Comparison of ENCODE assay signal across 2 cellular contexts in the genomic region with DNA sequence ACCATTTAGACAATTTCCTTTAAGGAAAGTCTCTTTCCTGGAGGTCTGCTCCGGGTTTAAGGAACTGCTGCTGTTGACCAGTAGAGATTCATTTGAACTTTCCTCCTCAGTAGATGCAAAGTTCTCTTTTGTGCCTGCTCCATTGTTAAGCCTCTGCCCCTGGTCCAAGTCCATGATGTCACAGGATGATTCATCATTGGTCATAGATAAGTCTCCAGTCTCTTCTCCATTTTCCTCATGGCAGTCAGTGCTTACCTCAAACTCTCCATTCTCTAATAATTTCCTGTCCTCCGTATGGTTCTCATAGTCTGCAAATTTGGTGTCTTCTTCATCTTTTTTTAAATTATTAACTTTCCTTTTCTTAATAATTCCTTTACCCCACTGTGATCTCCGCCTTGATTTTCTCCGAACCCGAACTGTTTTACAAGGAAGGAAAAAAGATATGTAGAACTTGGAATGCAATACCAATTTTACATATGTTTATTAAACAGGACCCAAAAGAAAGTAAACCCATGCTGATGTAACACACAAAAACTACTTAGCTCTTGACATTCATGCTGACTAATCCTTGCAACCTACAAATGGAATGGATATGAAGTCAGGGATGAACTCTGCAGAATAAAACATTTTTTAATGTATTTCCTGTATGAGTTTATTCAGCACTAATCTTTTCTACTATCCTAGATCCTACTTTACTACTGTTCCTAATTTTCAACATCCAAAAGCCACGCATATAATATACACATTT.
TF ChIP-seq lines count a peak whose summit lies in the region.

No MANE protein-coding gene starts in this region.

TF ChIP-seq in IMR-90, 13 proteins besides CTCF, POLR2A, EP300 and RAD21:
- TF ChIP-seq RCOR1 (IDR thresholded peaks at IDR 0.05; ENCODE audit: insufficient replicate concordance, low read length): no peak
- no peak for TF ChIP-seq MXI1 (IDR thresholded peaks at IDR 0.05; ENCODE audit: borderline replicate concordance, low read depth, low read length)
- TF ChIP-seq NFE2L2 (IDR thresholded peaks at IDR 0.05; ENCODE audit: low read depth, low read length): peak; percentile 23; the same call in 1 of the 2 replicates
- no peak for TF ChIP-seq BHLHE40 (IDR thresholded peaks at IDR 0.05; ENCODE audit: low read depth, low read length)
- TF ChIP-seq CEBPB (IDR thresholded peaks at IDR 0.05; ENCODE audit: low read depth, low read length): peak; percentile 74
- no peak for TF ChIP-seq MAZ (IDR thresholded peaks at IDR 0.05; ENCODE audit: borderline replicate concordance, low read depth, low read length)
- TF ChIP-seq FOS (IDR thresholded peaks at IDR 0.05; ENCODE audit: low read depth, low read length): peak; percentile 76
- TF ChIP-seq, protein P1, sequence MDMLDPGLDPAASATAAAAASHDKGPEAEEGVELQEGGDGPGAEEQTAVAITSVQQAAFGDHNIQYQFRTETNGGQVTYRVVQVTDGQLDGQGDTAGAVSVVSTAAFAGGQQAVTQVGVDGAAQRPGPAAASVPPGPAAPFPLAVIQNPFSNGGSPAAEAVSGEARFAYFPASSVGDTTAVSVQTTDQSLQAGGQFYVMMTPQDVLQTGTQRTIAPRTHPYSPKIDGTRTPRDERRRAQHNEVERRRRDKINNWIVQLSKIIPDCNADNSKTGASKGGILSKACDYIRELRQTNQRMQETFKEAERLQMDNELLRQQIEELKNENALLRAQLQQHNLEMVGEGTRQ (IDR thresholded peaks at IDR 0.05; ENCODE audit: low read depth, low read length): no peak
- TF ChIP-seq, protein P2, sequence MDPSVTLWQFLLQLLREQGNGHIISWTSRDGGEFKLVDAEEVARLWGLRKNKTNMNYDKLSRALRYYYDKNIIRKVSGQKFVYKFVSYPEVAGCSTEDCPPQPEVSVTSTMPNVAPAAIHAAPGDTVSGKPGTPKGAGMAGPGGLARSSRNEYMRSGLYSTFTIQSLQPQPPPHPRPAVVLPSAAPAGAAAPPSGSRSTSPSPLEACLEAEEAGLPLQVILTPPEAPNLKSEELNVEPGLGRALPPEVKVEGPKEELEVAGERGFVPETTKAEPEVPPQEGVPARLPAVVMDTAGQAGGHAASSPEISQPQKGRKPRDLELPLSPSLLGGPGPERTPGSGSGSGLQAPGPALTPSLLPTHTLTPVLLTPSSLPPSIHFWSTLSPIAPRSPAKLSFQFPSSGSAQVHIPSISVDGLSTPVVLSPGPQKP (IDR thresholded peaks at IDR 0.05; ENCODE audit: borderline replicate concordance, low read depth, low read length): no peak
- no peak for TF ChIP-seq CHD1 (IDR thresholded peaks at IDR 0.05; ENCODE audit: low read depth, low read length)
- TF ChIP-seq MAFK (IDR thresholded peaks at IDR 0.05; ENCODE audit: low read depth, low read length): peak; percentile 42; the same call in 1 of the 2 replicates

TF ChIP-seq in HepG2, 621 proteins besides CTCF, POLR2A, EP300 and RAD21 (continues in another document):
- TF ChIP-seq ZBTB21 (CRISPR knock-in tag; IDR thresholded peaks at IDR 0.05) (peak; percentile 89), ZNF776 (CRISPR knock-in tag; IDR thresholded peaks at IDR 0.05) (no peak), GABPB1 (CRISPR knock-in tag; IDR thresholded peaks at IDR 0.05) (no peak), NR2C2 (CRISPR knock-in tag; IDR thresholded peaks at IDR 0.05; ENCODE audit: borderline replicate concordance) (no peak), ZNF530 (CRISPR knock-in tag; IDR thresholded peaks at IDR 0.05; ENCODE audit: low read depth) (no peak), ZNF646 (CRISPR knock-in tag; IDR thresholded peaks at IDR 0.05) (no peak), ARID3A (IDR thresholded peaks at IDR 0.05; ENCODE audit: low read depth, low read length) (no peak), SNAPC5 (CRISPR knock-in tag; IDR thresholded peaks at IDR 0.05; ENCODE audit: borderline replicate concordance) (no peak), HOMEZ (CRISPR knock-in tag; IDR thresholded peaks at IDR 0.05; ENCODE audit: low read depth) (peak; percentile 77; the same call in 1 of the 2 replicates), STAT5B (CRISPR knock-in tag; IDR thresholded peaks at IDR 0.05) (no peak), FOSL2 (CRISPR knock-in tag; IDR thresholded peaks at IDR 0.05) (peak; percentile 88), SOX5 (CRISPR knock-in tag; IDR thresholded peaks at IDR 0.05; ENCODE audit: borderline replicate concordance) (peak; percentile 27; the same call in 1 of the 2 replicates), SOX6 (IDR thresholded peaks at IDR 0.05) (no peak), SOX6 (CRISPR knock-in tag; IDR thresholded peaks at IDR 0.05) (peak; percentile 26; the same call in 1 of the 2 replicates), ZBTB7A (CRISPR knock-in tag; IDR thresholded peaks at IDR 0.05) (no peak), CREB1 (IDR thresholded peaks at IDR 0.05) (peak; percentile 82), CREB1 (CRISPR knock-in tag; IDR thresholded peaks at IDR 0.05) (peak; percentile 66), SOX13 (IDR thresholded peaks at IDR 0.05) (no peak), SOX13 (CRISPR knock-in tag; conservative IDR thresholded peaks at IDR 0.05 in 1 of 2, IDR thresholded peaks at IDR 0.05 in 1 of 2) (peak in 1 of 2 experiments; percentile 38; a peak in 1 of 4 replicates), CAMTA2 (CRISPR knock-in tag; IDR thresholded peaks at IDR 0.05; ENCODE audit: borderline replicate concordance) (no peak), MBNL3 (CRISPR knock-in tag; conservative IDR thresholded peaks at IDR 0.05) (no peak)
- TF ChIP-seq, protein P3, sequence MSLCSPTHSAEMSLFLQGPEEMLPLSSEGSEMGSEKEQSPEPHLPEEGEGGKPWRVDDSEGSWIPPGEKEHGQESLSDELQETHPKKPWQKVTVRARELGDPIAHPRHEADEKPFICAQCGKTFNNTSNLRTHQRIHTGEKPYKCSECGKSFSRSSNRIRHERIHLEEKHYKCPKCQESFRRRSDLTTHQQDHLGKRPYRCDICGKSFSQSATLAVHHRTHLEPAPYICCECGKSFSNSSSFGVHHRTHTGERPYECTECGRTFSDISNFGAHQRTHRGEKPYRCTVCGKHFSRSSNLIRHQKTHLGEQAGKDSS (CRISPR knock-in tag; IDR thresholded peaks at IDR 0.05; ENCODE audit: borderline replicate concordance, low read depth): no peak
- TF ChIP-seq, protein P4, sequence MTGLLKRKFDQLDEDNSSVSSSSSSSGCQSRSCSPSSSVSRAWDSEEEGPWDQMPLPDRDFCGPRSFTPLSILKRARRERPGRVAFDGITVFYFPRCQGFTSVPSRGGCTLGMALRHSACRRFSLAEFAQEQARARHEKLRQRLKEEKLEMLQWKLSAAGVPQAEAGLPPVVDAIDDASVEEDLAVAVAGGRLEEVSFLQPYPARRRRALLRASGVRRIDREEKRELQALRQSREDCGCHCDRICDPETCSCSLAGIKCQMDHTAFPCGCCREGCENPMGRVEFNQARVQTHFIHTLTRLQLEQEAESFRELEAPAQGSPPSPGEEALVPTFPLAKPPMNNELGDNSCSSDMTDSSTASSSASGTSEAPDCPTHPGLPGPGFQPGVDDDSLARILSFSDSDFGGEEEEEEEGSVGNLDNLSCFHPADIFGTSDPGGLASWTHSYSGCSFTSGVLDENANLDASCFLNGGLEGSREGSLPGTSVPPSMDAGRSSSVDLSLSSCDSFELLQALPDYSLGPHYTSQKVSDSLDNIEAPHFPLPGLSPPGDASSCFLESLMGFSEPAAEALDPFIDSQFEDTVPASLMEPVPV (CRISPR knock-in tag; IDR thresholded peaks at IDR 0.05): no peak
- TF ChIP-seq, protein P5, sequence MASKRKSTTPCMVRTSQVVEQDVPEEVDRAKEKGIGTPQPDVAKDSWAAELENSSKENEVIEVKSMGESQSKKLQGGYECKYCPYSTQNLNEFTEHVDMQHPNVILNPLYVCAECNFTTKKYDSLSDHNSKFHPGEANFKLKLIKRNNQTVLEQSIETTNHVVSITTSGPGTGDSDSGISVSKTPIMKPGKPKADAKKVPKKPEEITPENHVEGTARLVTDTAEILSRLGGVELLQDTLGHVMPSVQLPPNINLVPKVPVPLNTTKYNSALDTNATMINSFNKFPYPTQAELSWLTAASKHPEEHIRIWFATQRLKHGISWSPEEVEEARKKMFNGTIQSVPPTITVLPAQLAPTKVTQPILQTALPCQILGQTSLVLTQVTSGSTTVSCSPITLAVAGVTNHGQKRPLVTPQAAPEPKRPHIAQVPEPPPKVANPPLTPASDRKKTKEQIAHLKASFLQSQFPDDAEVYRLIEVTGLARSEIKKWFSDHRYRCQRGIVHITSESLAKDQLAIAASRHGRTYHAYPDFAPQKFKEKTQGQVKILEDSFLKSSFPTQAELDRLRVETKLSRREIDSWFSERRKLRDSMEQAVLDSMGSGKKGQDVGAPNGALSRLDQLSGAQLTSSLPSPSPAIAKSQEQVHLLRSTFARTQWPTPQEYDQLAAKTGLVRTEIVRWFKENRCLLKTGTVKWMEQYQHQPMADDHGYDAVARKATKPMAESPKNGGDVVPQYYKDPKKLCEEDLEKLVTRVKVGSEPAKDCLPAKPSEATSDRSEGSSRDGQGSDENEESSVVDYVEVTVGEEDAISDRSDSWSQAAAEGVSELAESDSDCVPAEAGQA (IDR thresholded peaks at IDR 0.05; ENCODE audit: low read depth): 0 out of 2 replicates have a peak, but pooled peaks have one; percentile 45
- TF ChIP-seq, protein P5 (CRISPR knock-in tag; IDR thresholded peaks at IDR 0.05; ENCODE audit: borderline replicate concordance): no peak
